In the genomic region with DNA sequence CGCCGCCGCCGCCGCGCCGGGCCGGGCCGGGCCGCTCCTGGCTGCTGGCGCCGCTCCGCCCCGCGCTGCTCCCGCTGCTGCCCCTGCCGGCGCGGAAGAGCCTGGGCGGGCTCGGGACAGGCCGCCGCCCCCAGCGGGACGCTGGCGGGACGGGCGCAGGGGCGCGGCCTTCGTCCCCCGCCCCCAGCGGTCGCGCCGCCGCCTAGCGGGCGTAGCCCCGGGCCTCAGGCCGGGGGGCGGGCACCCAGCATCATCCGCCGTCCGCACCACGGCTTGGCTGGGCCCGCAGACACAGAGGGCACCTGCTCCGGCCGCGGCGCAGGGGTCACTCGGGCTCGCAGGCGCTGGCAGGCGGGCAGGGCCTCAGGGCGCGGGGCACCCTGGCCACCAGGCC, we compare ENCODE assay signal across 8 cellular contexts. TPM values are rescaled to one million over a fixed set of nuclear protein-coding genes. Genes with fewer than 3 reads are reported as not detected.
DNase-seq lines count a peak whose midpoint lies in the region; ATAC-seq, FAIRE-seq and TF ChIP-seq lines count a peak whose summit lies in the region.

A gene (minus strand): TSS at position 107 of the 394 bp plus-strand sequence. CDS start 218 bp downstream, outside the sequence.

- intact Hi-C loops in K562 (cut with micrococcal nuclease) = loop anchor here (2.0 to 5.0 kb wide), 2 partner anchors 69 to 93 kb away; no protein-coding TSS in a partner anchor
- intact Hi-C loops in sciatic nerve (cut with DNase I) = no loop called here

- no peak for FAIRE-seq in K562 (lab: Jason Lieb, UNC)

- peak in 1 of 2 experiments; percentile 52; a peak in 2 of 4 replicates for TF ChIP-seq RAD21 in K562 (CRISPR knock-in tag; conservative IDR thresholded peaks at IDR 0.05 in 1 of 2, IDR thresholded peaks at IDR 0.05 in 1 of 2)

- TF ChIP-seq CTCF in GM06990 (IDR thresholded peaks at IDR 0.05; ENCODE audit: insufficient read depth, low read length, poor library complexity, severe bottlenecking) = no peak
- TF ChIP-seq CTCF in K562 (IDR thresholded peaks at IDR 0.05 in 2 of 3, conservative IDR thresholded peaks at IDR 0.05 in 1 of 3; ENCODE audit: insufficient read depth in 2 of 3, low read depth in 1 of 3, low read length in 3 of 3) = peak in 2 of 3 experiments; percentile 57 to 82; a peak in 4 of 6 replicates

- H3K9me3 ChIP-seq in Karpas-422 (ENCODE audit: low read length) = no peaks in the 10 kb centered on the region
- no peaks in the 10 kb centered on the region for H3K9me3 ChIP-seq in K562 (replicated peaks; ENCODE audit: control insufficient read depth, insufficient read depth, low read depth, low read length)
- no peaks in the 10 kb centered on the region for H3K9me3 ChIP-seq in iPS DF 6.9 (ENCODE audit: control insufficient read depth, insufficient read depth, low read length)

- peak; percentile 91 for DNase-seq in GM06990 (ENCODE audit: extremely low read depth, insufficient read length)
- DNase-seq in Karpas-422 = peak; percentile 93
- peak; percentile 57 for DNase-seq in T-helper 22 cell (ENCODE audit: low read depth)
- DNase-seq in K562 (ENCODE audit: extremely low read depth in 1 of 4, low spot score in 3 of 4) = peak; percentile 87 to 93 (median 92)
- DNase-seq in iPS DF 6.9 (ENCODE audit: low read depth, low spot score) = peak; percentile 29
- DNase-seq in sciatic nerve (ENCODE audit: low spot score) = peak; percentile 76
- DNase-seq in DMS79 (lab: John Stamatoyannopoulos, UW) = no peak

- H3K27me3 ChIP-seq in GM06990 (replicated peaks; ENCODE audit: control insufficient read depth, insufficient read depth, low read length) = no peaks in the 10 kb centered on the region
- no peaks in the 10 kb centered on the region for H3K27me3 ChIP-seq in Karpas-422 (ENCODE audit: low read length)
- H3K27me3 ChIP-seq in K562 (ENCODE audit: control insufficient read depth in 2 of 2, insufficient read depth in 2 of 2, low read length in 2 of 2) = no peaks in the 10 kb centered on the region
- no peaks in the 10 kb centered on the region; the same call in 1 of the 2 replicates for H3K27me3 ChIP-seq in iPS DF 6.9 (ENCODE audit: control insufficient read depth, insufficient read depth, low read length)

- no peak for TF ChIP-seq EP300 in K562 (IDR thresholded peaks at IDR 0.05; ENCODE audit: low read length)

- 0% methylated on average over 10 of the region's 57 CpGs for WGBS in K562 (ENCODE audit: insufficient coverage, low coverage, missing lambda C conversion rate)
- no CpG with 5 or more reads among the region's 57 CpGs for WGBS in iPS DF 6.9 (ENCODE audit: insufficient coverage, insufficient read length)

- BruUV-seq in K562 (replicated peaks; lab: Mats Ljungman, UMichigan) = no TSS peak

- H4K20me1 ChIP-seq in Karpas-422 (ENCODE audit: insufficient read depth, low read depth, low read length) = peaks cover 12% of the 10 kb centered on the region; the same call in 1 of the 2 replicates
- peaks cover 12% of the 10 kb centered on the region; the same call in 1 of the 2 replicates for H4K20me1 ChIP-seq in K562 (replicated peaks; ENCODE audit: control insufficient read depth, insufficient read depth, low read length)

- POLR2A ChIA-PET in K562 (lab: Yijun Ruan, JAX) = no interaction called here

- no peak within 1 kb of the TSS for H2AFZ ChIP-seq in Karpas-422 (ENCODE audit: low read length)
- peak within 1 kb of the TSS; percentile 69 for H2AFZ ChIP-seq in K562 (ENCODE audit: low read depth, low read length)

- no peaks in the 10 kb centered on the region for H3K9me1 ChIP-seq in K562 (ENCODE audit: control insufficient read depth, insufficient read depth, low read length)

- no peaks in the 10 kb centered on the region for H3K9me2 ChIP-seq in Karpas-422 (replicated peaks; ENCODE audit: insufficient read depth, low read length)

- H3K79me2 ChIP-seq in Karpas-422 (ENCODE audit: low read length) (peaks cover 50% of the 10 kb centered on the region), K562 (ENCODE audit: control insufficient read depth, insufficient read depth, low read length) (peaks cover 48% of the 10 kb centered on the region)

- peak within 1 kb of the TSS; percentile 82 for H3K4me2 ChIP-seq in Karpas-422 (ENCODE audit: low read depth, low read length, poor library complexity, severe bottlenecking)
- peak within 1 kb of the TSS; percentile 79 for H3K4me2 ChIP-seq in K562 (ENCODE audit: insufficient read depth, low read length)

- peak within 1 kb of the TSS; percentile 88 for H3K9ac ChIP-seq in Karpas-422 (ENCODE audit: low read length)
- H3K9ac ChIP-seq in K562 (ENCODE audit: insufficient read depth in 1 of 2, low read depth in 2 of 2, low read length in 2 of 2) = peak within 1 kb of the TSS; percentile 70 to 94

- in situ Hi-C loops in K562 (cut with MboI) = no loop called here

- CTCF ChIA-PET in K562 (lab: Yijun Ruan, JAX; ENCODE audit: low intra/inter-chr PET ratio) = interaction anchor here (0.5 to 0.7 kb wide), 2 partner anchors 106 to 277 kb away, joined by 3 to 4 read pairs; no protein-coding TSS in a partner anchor

- no peak for TF ChIP-seq POLR2A in K562 (conservative IDR thresholded peaks at IDR 0.05)

- peak within 1 kb of the TSS; percentile 96 for H3K27ac ChIP-seq in Karpas-422 (ENCODE audit: low read length)
- H3K27ac ChIP-seq in K562 (ENCODE audit: extremely low read depth, low read depth, low read length) = peak within 1 kb of the TSS; percentile 85
- H3K27ac ChIP-seq in iPS DF 6.9 (ENCODE audit: low read length) = no peak within 1 kb of the TSS

- H3K4me1 ChIP-seq in Karpas-422 (ENCODE audit: low read length) (peaks cover 42% of the 10 kb centered on the region), K562 (replicated peaks in 1 of 2; ENCODE audit: control insufficient read depth in 2 of 2, insufficient read depth in 2 of 2, low read length in 2 of 2) (peaks cover 23 to 37% of the 10 kb centered on the region in 2 experiments), iPS DF 6.9 (ENCODE audit: control insufficient read depth, insufficient read depth, low read length) (no peaks in the 10 kb centered on the region)

- H3K36me3 ChIP-seq in GM06990 (ENCODE audit: control insufficient read depth, insufficient read depth, low read length) (0 out of 2 replicates have a peak, but pooled peaks cover 2% of the 10 kb centered on the region), Karpas-422 (ENCODE audit: insufficient read depth, low read length) (peaks cover 4% of the 10 kb centered on the region; the same call in 1 of the 2 replicates), K562 (ENCODE audit: control insufficient read depth, insufficient read depth, low read length) (peaks cover 16% of the 10 kb centered on the region; the same call in 2 of the 3 replicates), iPS DF 6.9 (ENCODE audit: control insufficient read depth, insufficient read depth, low read length) (no peaks in the 10 kb centered on the region)

- peak; percentile 70 for ATAC-seq in GM21786 (IDR thresholded peaks at IDR 0.05; ENCODE audit: unreplicated experiment)
- peak; percentile 92 for ATAC-seq in K562
- peak; percentile 93 for ATAC-seq in sciatic nerve

- H3K4me3 ChIP-seq in GM06990 (replicated peaks; ENCODE audit: low read depth, low read length) (peak within 1 kb of the TSS; percentile 91), Karpas-422 (ENCODE audit: low read length) (peak within 1 kb of the TSS; percentile 92), K562 (peak within 1 kb of the TSS; percentile 90), iPS DF 6.9 (ENCODE audit: low read length) (peak within 1 kb of the TSS; percentile 91)

TF ChIP-seq in K562, 482 proteins besides CTCF, POLR2A, EP300 and RAD21 (continues in another document):
- TF ChIP-seq TAL1 (IDR thresholded peaks at IDR 0.05) (no peak), BDP1 (IDR thresholded peaks at IDR 0.05; ENCODE audit: insufficient read depth, insufficient read length) (no peak), RCOR1 (IDR thresholded peaks at IDR 0.05; ENCODE audit: borderline replicate concordance in 1 of 2, low read depth in 2 of 2, low read length in 2 of 2) (peak in 1 of 2 experiments; percentile 59; a peak in 2 of 4 replicates)

RNA-seq across cellular contexts. Expression of the gene that starts here (rescaled TPM):
- 243 and 284 TPM in 2 replicates for total RNA-seq in Karpas-422 (2014; rRNA removed; shearing (Covaris generic); ENCODE audit: low replicate concordance)
- 260 and 308 TPM in 2 replicates for total RNA-seq in K562 (2011; cell fraction: chromatin; rRNA removed; ENCODE audit: low replicate concordance)
- 392 and 441 TPM in 2 replicates for total RNA-seq in K562 (2011; cell fraction: nucleolus; rRNA removed)
- 458 and 539 TPM in 2 replicates for total RNA-seq in K562 (2011; cell fraction: nucleoplasm; rRNA removed)
- 99.9 and 121 TPM in 2 replicates for total RNA-seq in K562 (2014; rRNA removed)
- total RNA-seq in K562 (2014; rRNA removed; fragmentation: Illumina TruSeq; extraction: Trizol) = 70.4 and 72.1 TPM in 2 replicates
- 57.0 and 61.0 TPM in 2 replicates for total RNA-seq in K562 (2015; rRNA removed; fragmentation: Illumina TruSeq; extraction: Trizol)
- 102 and 113 TPM in 2 replicates for total RNA-seq in K562 (2021)
- polyA plus RNA-seq in K562 (2011; rRNA removed) = 58.4 and 62.2 TPM in 2 replicates
- 72.0 and 91.3 TPM in 2 replicates for polyA plus RNA-seq in K562 (2011; cell fraction: cytosol; rRNA removed)
- 67.5 and 105 TPM in 2 replicates for polyA plus RNA-seq in K562 (2011; cell fraction: nucleus; rRNA removed)
- 70.1 and 113 TPM in 2 replicates for polyA plus RNA-seq in K562 (2012)
- 50.6 and 51.7 TPM in 2 replicates for polyA plus RNA-seq in K562 (2014; fragmentation: Illumina TruSeq; extraction: Trizol)
- 10 to 100 TPM; 15.6 to 27.3 TPM for polyA plus RNA-seq in K562 (2014; fragmentation: Nextera tagmentation; extraction: Ambion mirVana)
- 43.8 and 50.9 TPM in 2 replicates for polyA plus RNA-seq in K562 (2014; rRNA removed)
- 122 and 186 TPM in 2 replicates for polyA minus RNA-seq in K562 (2011; rRNA and poly(A)+ RNA removed)
- 163 and 192 TPM in 2 replicates for polyA minus RNA-seq in K562 (2011; cell fraction: cytosol; rRNA and poly(A)+ RNA removed)
- polyA minus RNA-seq in K562 (2011; cell fraction: nucleus; rRNA and poly(A)+ RNA removed) = 84.7 and 112 TPM in 2 replicates
- 152 TPM for total RNA-seq in sciatic nerve
